In the genomic region with DNA sequence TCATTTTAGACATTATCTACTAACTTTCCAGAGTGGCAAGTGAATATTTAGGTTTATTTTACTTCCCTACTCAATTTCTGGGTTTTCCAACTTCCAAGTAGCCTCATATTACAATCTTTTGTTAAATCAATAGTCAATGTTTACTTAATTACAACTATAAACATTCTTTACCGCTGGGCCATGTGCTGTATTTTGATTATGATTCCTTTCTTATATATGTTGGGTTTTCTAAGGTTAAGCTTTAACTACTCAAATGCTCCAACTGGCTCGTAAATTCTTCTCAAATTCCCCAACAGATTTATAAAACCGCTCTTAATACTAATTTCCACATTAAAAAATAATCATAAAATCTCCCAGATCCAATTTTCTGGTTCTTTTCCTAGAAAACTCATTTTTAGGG, we compare ENCODE assay signal across 14 cellular contexts.
A peak's percentile ranks its signal among the peaks of the same experiment; 100 is the strongest.
DNase-seq lines count a peak whose midpoint lies in the region; ATAC-seq and TF ChIP-seq lines count a peak whose summit lies in the region.
"Had no signal": no experiment of that assay in that cellular context is flagged by ENCODE, and none has a peak within 500 bp of the region (broad histone marks: within the 10 kb centered on the region; RNA-seq: fewer than 3 reads in every experiment).

No MANE protein-coding gene starts in this region.

- peak overlapping the region; percentile 71; the same call in 1 of the 2 replicates for H3K14ac ChIP-seq in IMR-90 (replicated peaks; ENCODE audit: low read depth, low read length)

- H3K27ac ChIP-seq in IMR-90 (ENCODE audit: insufficient read depth, low read length) (no peak overlapping the region), aorta (ENCODE audit: low read depth in 1 of 2, low read length in 2 of 2) (no peak overlapping the region), heart left ventricle (no peak overlapping the region), testis (no peak overlapping the region)
- H3K27ac ChIP-seq: BLaER1 had no signal

- H3K4me3 ChIP-seq in IMR-90 (ENCODE audit: insufficient read depth, low read depth, low read length) (no peak overlapping the region), aorta (ENCODE audit: low read length in 2 of 2) (no peak overlapping the region), heart left ventricle (no peak overlapping the region), testis (no peak overlapping the region)
- H3K4me3 ChIP-seq: BLaER1, K562 had no signal

- H3K9me3 Mint-ChIP-seq in chondrocyte (ENCODE audit: low read depth) (peaks cover 6% of the 10 kb centered on the region), osteocyte (ENCODE audit: unreplicated experiment) (peaks cover 15% of the 10 kb centered on the region)

- H2BK15ac ChIP-seq in IMR-90 (ENCODE audit: low read depth, low read length) = no peak overlapping the region

- no peaks in the 10 kb centered on the region for H3K79me1 ChIP-seq in IMR-90 (ENCODE audit: low read depth in 1 of 2, low read length in 2 of 2)

- POLR2A ChIA-PET in IMR-90 (lab: Charles Lee; ENCODE audit: unreplicated experiment) = no interaction called here

- no peak for TF ChIP-seq CTCF in IMR-90 (conservative IDR thresholded peaks at IDR 0.05; ENCODE audit: low read depth, low read length)
- TF ChIP-seq CTCF in chondrocyte (IDR thresholded peaks at IDR 0.05) = no peak
- TF ChIP-seq CTCF in osteocyte (IDR thresholded peaks at IDR 0.05) = no peak
- TF ChIP-seq CTCF in heart left ventricle (IDR thresholded peaks at IDR 0.05) = no peak
- no peak for TF ChIP-seq CTCF in testis (IDR thresholded peaks at IDR 0.05)

- H3K27me3 ChIP-seq in IMR-90 (ENCODE audit: control insufficient read depth, insufficient read depth, low read length) (no peaks in the 10 kb centered on the region), aorta (ENCODE audit: control insufficient read depth in 1 of 2, insufficient read depth in 2 of 2, low read length in 1 of 2) (no peaks in the 10 kb centered on the region), heart left ventricle (no peaks in the 10 kb centered on the region), testis (no peaks in the 10 kb centered on the region)
- H3K27me3 ChIP-seq: BLaER1 had no signal

- no peak for TF ChIP-seq RAD21 in IMR-90 (IDR thresholded peaks at IDR 0.05; ENCODE audit: low read length)

- no peaks in the 10 kb centered on the region; the same call in none of the 2 replicates for H3K9me3 ChIP-seq in IMR-90 (ENCODE audit: control insufficient read depth, insufficient read depth, low read length)
- H3K9me3 ChIP-seq in aorta (ENCODE audit: control insufficient read depth, low read length) = no peaks in the 10 kb centered on the region
- peaks cover 0 to 9% (median 0%) of the 10 kb centered on the region in 12 donors for H3K9me3 ChIP-seq in heart left ventricle
- no peaks in the 10 kb centered on the region for H3K9me3 ChIP-seq in testis
- H3K9me3 ChIP-seq: BLaER1 had no signal

- in situ Hi-C loops in IMR-90 (cut with MboI; ENCODE audit: low sequenced_read_pairs) = no loop called here

- no peak overlapping the region for H3K18ac ChIP-seq in IMR-90 (ENCODE audit: low read depth, low read length)

- intact Hi-C loops in IMR-90 (cut with micrococcal nuclease) = no loop called here
- intact Hi-C loops in aorta (cut with DNase I) = no loop called here
- intact Hi-C loops in heart left ventricle (cut with DNase I) = no loop called here
- intact Hi-C loops in testis (cut with DNase I; ENCODE audit: low total_unique reads) = no loop called here

- H3K9me1 ChIP-seq in IMR-90 (ENCODE audit: insufficient read depth, low read length) = no peaks in the 10 kb centered on the region

- peak overlapping the region; percentile 28; the same call in 1 of the 2 replicates for H2AK5ac ChIP-seq in IMR-90 (ENCODE audit: low read depth, low read length)

- no peak overlapping the region for H3K23ac ChIP-seq in IMR-90 (ENCODE audit: low read depth, low read length)

- CTCF ChIA-PET in IMR-90 (lab: Yijun Ruan, JAX) = no interaction called here

- no peak overlapping the region for H4K5ac ChIP-seq in IMR-90 (ENCODE audit: low read depth, low read length)

- H3K4me1 ChIP-seq in IMR-90 (ENCODE audit: control insufficient read depth, insufficient read depth, low read length) (0 out of 2 replicates have a peak, but pooled peaks cover 1% of the 10 kb centered on the region), aorta (ENCODE audit: control insufficient read depth in 1 of 2, insufficient read depth in 2 of 2, low read length in 2 of 2) (no peaks in the 10 kb centered on the region), heart left ventricle (peaks cover 0 to 6% (median 0%) of the 10 kb centered on the region in 12 donors), testis (no peaks in the 10 kb centered on the region)
- H3K4me1 ChIP-seq: BLaER1 had no signal

- no peak overlapping the region for H2BK20ac ChIP-seq in IMR-90 (ENCODE audit: low read depth, low read length)

- no peak overlapping the region for H4K8ac ChIP-seq in IMR-90 (ENCODE audit: low read depth in 2 of 2, low read length in 2 of 2)

- no peak overlapping the region for H4K91ac ChIP-seq in IMR-90 (ENCODE audit: insufficient read depth, low read depth, low read length)

- TF ChIP-seq POLR2A in IMR-90 (IDR thresholded peaks at IDR 0.05; ENCODE audit: low read depth, low read length) (no peak), heart left ventricle (IDR thresholded peaks at IDR 0.05) (no peak), testis (IDR thresholded peaks at IDR 0.05) (no peak)

- no peak overlapping the region for H2AFZ ChIP-seq in IMR-90 (replicated peaks; ENCODE audit: low read length, poor library complexity)

- no peak overlapping the region for H3K4me2 ChIP-seq in IMR-90 (ENCODE audit: low read depth, low read length)
- H3K4me2 ChIP-seq: BLaER1 had no signal

- dilution Hi-C loops in IMR-90 (cut with HindIII; ENCODE audit: low sequenced_read_pairs, unreplicated experiment) = no loop called here

- H3K27me3 Mint-ChIP-seq in chondrocyte (ENCODE audit: low read depth) (no peaks in the 10 kb centered on the region), osteocyte (ENCODE audit: unreplicated experiment) (no peaks in the 10 kb centered on the region)

- no peaks in the 10 kb centered on the region for H3K36me3 Mint-ChIP-seq in chondrocyte (ENCODE audit: low read depth)
- no peaks in the 10 kb centered on the region for H3K36me3 Mint-ChIP-seq in osteocyte (ENCODE audit: unreplicated experiment)

- H3K4me3 Mint-ChIP-seq in chondrocyte (ENCODE audit: unreplicated experiment) (no peak overlapping the region), osteocyte (ENCODE audit: unreplicated experiment) (no peak overlapping the region)
- H3K4me3 Mint-ChIP-seq: CD8-positive, alpha-beta memory T cell had no signal

- peaks cover 19% of the 10 kb centered on the region for H3K4me1 Mint-ChIP-seq in chondrocyte (ENCODE audit: low read depth)
- H3K4me1 Mint-ChIP-seq in osteocyte (ENCODE audit: unreplicated experiment) = peaks cover 19% of the 10 kb centered on the region
- H3K4me1 Mint-ChIP-seq: CD8-positive, alpha-beta memory T cell had no signal

- H3K27ac Mint-ChIP-seq in chondrocyte (ENCODE audit: unreplicated experiment) = peak overlapping the region; percentile 38
- peak overlapping the region; percentile 51 for H3K27ac Mint-ChIP-seq in osteocyte (ENCODE audit: unreplicated experiment)

- no peak overlapping the region for H3K56ac ChIP-seq in IMR-90 (ENCODE audit: extremely low read depth, insufficient read depth, low read length)

- 100% methylated on average over 2 of the region's 3 CpGs; no CpG with 5 or more reads in 1 of the 2 experiments for WGBS in IMR-90 (ENCODE audit: extremely low coverage in 2 of 2, insufficient read length in 1 of 2), 2 experiments
- WGBS in aorta, 2 donors = 32 to 62% methylated on average over 3 of the region's 3 CpGs
- WGBS in heart left ventricle, 4 donors = 55 to 91% (median 87%) methylated on average over 3 of the region's 3 CpGs
- 64% methylated on average over 3 of the region's 3 CpGs for WGBS in testis, 2 donors

- BruUV-seq in IMR-90 (replicated peaks; lab: Mats Ljungman, UMichigan) = no TSS peak

- no peak overlapping the region for H3K4ac ChIP-seq in IMR-90 (ENCODE audit: low read depth, low read length)

- no peak overlapping the region for H2BK5ac ChIP-seq in IMR-90 (ENCODE audit: low read depth, low read length, poor library complexity, severe bottlenecking)

- no peak overlapping the region for H2BK120ac ChIP-seq in IMR-90 (ENCODE audit: low read depth, low read length)

- H3K36me3 ChIP-seq in IMR-90 (ENCODE audit: control insufficient read depth, insufficient read depth, low read length) (no peaks in the 10 kb centered on the region), aorta (ENCODE audit: control insufficient read depth in 1 of 2, insufficient read depth in 2 of 2, low read length in 1 of 2) (no peaks in the 10 kb centered on the region), heart left ventricle (no peaks in the 10 kb centered on the region), testis (ENCODE audit: low read depth, missing control alignments) (no peaks in the 10 kb centered on the region)
- H3K36me3 ChIP-seq: BLaER1 had no signal

- H4K20me1 ChIP-seq in IMR-90 (ENCODE audit: insufficient read depth, low read length) = no peaks in the 10 kb centered on the region
- H4K20me1 ChIP-seq: BLaER1 had no signal

- H3K9ac ChIP-seq in IMR-90 (ENCODE audit: low read depth, low read length) = no peak overlapping the region
- H3K9ac ChIP-seq: BLaER1 had no signal

- ATAC-seq in IMR-90 (ENCODE audit: low read depth) (no peak; the same call in 1 of the 2 replicates), aorta (ENCODE audit: low FRiP score) (no peak), heart left ventricle (no peak)
- ATAC-seq: HCT116, K562 had no signal

- peak; percentile 58 for DNase-seq in EH (ENCODE audit: low read depth)
- DNase-seq in IMR-90 = peak; percentile 39
- DNase-seq in chondrocyte (ENCODE audit: low spot score) = no peak
- DNase-seq in osteocyte (ENCODE audit: extremely low spot score, unreplicated experiment) = no peak
- DNase-seq in aorta = no peak
- DNase-seq in heart left ventricle = no peak
- DNase-seq in testis = no peak
- DNase-seq: AML-193; CD8-positive, alpha-beta memory T cell; DMS53; GOT3 had no signal

- H2AK9ac ChIP-seq in IMR-90 (replicated peaks; ENCODE audit: low read depth, low read length, poor library complexity) = no peak overlapping the region

TF ChIP-seq in IMR-90, 13 proteins besides CTCF, POLR2A, EP300 and RAD21 (continues in another document):
- TF ChIP-seq, protein P1, sequence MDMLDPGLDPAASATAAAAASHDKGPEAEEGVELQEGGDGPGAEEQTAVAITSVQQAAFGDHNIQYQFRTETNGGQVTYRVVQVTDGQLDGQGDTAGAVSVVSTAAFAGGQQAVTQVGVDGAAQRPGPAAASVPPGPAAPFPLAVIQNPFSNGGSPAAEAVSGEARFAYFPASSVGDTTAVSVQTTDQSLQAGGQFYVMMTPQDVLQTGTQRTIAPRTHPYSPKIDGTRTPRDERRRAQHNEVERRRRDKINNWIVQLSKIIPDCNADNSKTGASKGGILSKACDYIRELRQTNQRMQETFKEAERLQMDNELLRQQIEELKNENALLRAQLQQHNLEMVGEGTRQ (IDR thresholded peaks at IDR 0.05; ENCODE audit: low read depth, low read length) = no peak
- TF ChIP-seq BHLHE40 (IDR thresholded peaks at IDR 0.05; ENCODE audit: low read depth, low read length) (no peak), MAZ (IDR thresholded peaks at IDR 0.05; ENCODE audit: borderline replicate concordance, low read depth, low read length) (no peak)

Comparison
In these comparisons a context has a peak if more than half of its experiments do, and no peak if none do; other contexts are left out.
1. DNase-seq: peak in EH (single experiment) and IMR-90 (single experiment); none in chondrocyte (single experiment), osteocyte (single experiment), aorta (0 of 2), heart left ventricle (0 of 5) and testis (single experiment).